In the genomic region with DNA sequence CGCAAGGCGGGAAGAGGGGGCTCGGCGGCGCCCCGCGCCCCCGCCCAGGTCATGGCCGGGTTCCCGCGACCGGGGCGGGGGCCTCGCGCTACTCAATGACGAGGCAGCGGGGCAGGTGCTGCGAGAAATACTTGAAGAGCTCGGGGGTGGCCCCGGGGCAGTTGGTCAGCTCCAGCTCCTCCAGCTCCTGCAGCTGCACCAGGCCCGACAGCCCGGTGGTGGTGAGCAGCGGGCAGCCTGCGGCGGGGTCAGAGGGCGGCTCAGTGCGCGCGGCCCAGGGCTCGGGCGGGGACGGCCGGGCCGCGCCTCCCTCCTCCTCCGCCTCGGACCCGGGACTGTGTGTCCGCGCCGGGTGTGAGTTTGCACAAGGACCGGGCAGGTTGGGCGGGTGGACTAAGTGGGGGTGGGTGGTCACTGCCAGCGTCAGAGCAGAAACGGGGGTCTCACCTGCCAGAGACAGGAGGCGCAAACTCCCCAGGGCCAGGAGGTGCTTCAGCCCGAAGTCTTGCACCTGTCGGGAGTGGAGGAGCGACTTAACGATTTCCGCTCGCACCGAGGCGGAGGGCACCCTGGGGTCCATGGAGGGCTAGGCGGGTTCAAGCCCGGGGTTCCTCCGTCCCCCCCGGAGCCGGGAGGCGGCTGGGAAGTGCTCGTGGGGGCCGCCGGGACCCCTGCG, we compare ENCODE assay signal across 11 cellular contexts. TPM values are rescaled to one million over a fixed set of nuclear protein-coding genes. Genes with fewer than 3 reads are reported as not detected.
DNase-seq lines count a peak whose midpoint lies in the region; ATAC-seq, FAIRE-seq and TF ChIP-seq lines count a peak whose summit lies in the region.
"Had no signal": no experiment of that assay in that cellular context is flagged by ENCODE, and none has a peak within 500 bp of the region (broad histone marks: within the 10 kb centered on the region; RNA-seq: fewer than 3 reads in every experiment).

No MANE protein-coding gene starts in this region.

- peak overlapping the region; percentile 55 for H3K4me3 Mint-ChIP-seq in activated CD4-positive, alpha-beta T cell treated with anti-CD3 and anti-CD28 coated beads, Interleukin-2, amount 10 ng/mL, durations not matched to agents 7 days and 5 days
- H3K4me3 Mint-ChIP-seq in stimulated activated effector memory CD8-positive, alpha-beta T cell treated with anti-CD3 and anti-CD28 coated beads, Interleukin-12 subunit alpha, Interleukin-12 subunit beta, amount 100 ng/mL, for 72 hours = peak overlapping the region; percentile 79

- no peak overlapping the region for H3K56ac ChIP-seq in H1 (replicated peaks; ENCODE audit: insufficient read length, low read depth, low read length)

- no peak for TF ChIP-seq EP300 in H1 (IDR thresholded peaks at IDR 0.05; ENCODE audit: borderline replicate concordance in 1 of 2, low read depth in 2 of 2, low read length in 2 of 2)

- ATAC-seq in PC-3 (no peak), HG03045 (IDR thresholded peaks at IDR 0.05; ENCODE audit: unreplicated experiment) (no peak)
- no peak for ATAC-seq in stimulated activated effector memory CD8-positive, alpha-beta T cell treated with anti-CD3 and anti-CD28 coated beads, Interleukin-12 subunit alpha, Interleukin-12 subunit beta, amount 100 ng/mL, for 72 hours

- H3K9me3 Mint-ChIP-seq in activated CD4-positive, alpha-beta T cell treated with anti-CD3 and anti-CD28 coated beads, Interleukin-2, amount 10 ng/mL, durations not matched to agents 7 days and 5 days = no peaks in the 10 kb centered on the region
- no peaks in the 10 kb centered on the region for H3K9me3 Mint-ChIP-seq in stimulated activated effector memory CD8-positive, alpha-beta T cell treated with anti-CD3 and anti-CD28 coated beads, Interleukin-12 subunit alpha, Interleukin-12 subunit beta, amount 100 ng/mL, for 72 hours

- H3K27me3 ChIP-seq in PC-3 (ENCODE audit: low read length) = no peaks in the 10 kb centered on the region
- H3K27me3 ChIP-seq in H1 (replicated peaks in 1 of 4; ENCODE audit: control insufficient read depth in 3 of 4, extremely low read depth in 1 of 4, insufficient read depth in 3 of 4, low read length in 3 of 4) = peaks cover 5 to 64% (median 42%) of the 10 kb centered on the region in 4 experiments

- H2AFZ ChIP-seq in PC-3 (ENCODE audit: low read length) (no peak overlapping the region), H1 (ENCODE audit: low read length) (no peak overlapping the region)

- WGBS in H1 (ENCODE audit: extremely low coverage in 1 of 2, insufficient coverage in 1 of 2, insufficient read length in 1 of 2, insufficient replicate concordance in 2 of 2, low coverage in 1 of 2, low lambda C conversion rate in 2 of 2, missing lambda C conversion rate in 1 of 2), 2 experiments = 2% methylated on average over 40 of the region's 64 CpGs; no CpG with 5 or more reads in 1 of the 2 experiments

- no peaks in the 10 kb centered on the region for H3K9me2 ChIP-seq in PC-3 (replicated peaks; ENCODE audit: low read length)

- H3K4me3 ChIP-seq in PC-3 (ENCODE audit: low read length) (peak overlapping the region; percentile 65), H1 (ENCODE audit: extremely low read depth in 1 of 4, insufficient read depth in 2 of 4, low read depth in 3 of 4, low read length in 4 of 4) (peak overlapping the region; percentile 43 to 78 (median 48))

- H3K36me3 Mint-ChIP-seq in activated CD4-positive, alpha-beta T cell treated with anti-CD3 and anti-CD28 coated beads, Interleukin-2, amount 10 ng/mL, durations not matched to agents 7 days and 5 days (ENCODE audit: low read depth) = peaks cover 4% of the 10 kb centered on the region
- peaks cover 7% of the 10 kb centered on the region for H3K36me3 Mint-ChIP-seq in stimulated activated effector memory CD8-positive, alpha-beta T cell treated with anti-CD3 and anti-CD28 coated beads, Interleukin-12 subunit alpha, Interleukin-12 subunit beta, amount 100 ng/mL, for 72 hours

- no peaks in the 10 kb centered on the region for H4K20me1 ChIP-seq in PC-3 (ENCODE audit: low read length)
- H4K20me1 ChIP-seq in H1 (replicated peaks in 1 of 2; ENCODE audit: control insufficient read depth in 1 of 2, insufficient read depth in 2 of 2, low read length in 2 of 2) = peaks cover 0 to 8% of the 10 kb centered on the region in 2 experiments

- H3K27ac ChIP-seq in PC-3 (ENCODE audit: low read length) (no peak overlapping the region), H1 (ENCODE audit: low read depth, low read length) (no peak overlapping the region)

- H4K8ac ChIP-seq in H1 (ENCODE audit: extremely low read depth, insufficient read depth, low read length) = no peak overlapping the region

- no peak overlapping the region for H4K5ac ChIP-seq in H1 (ENCODE audit: insufficient read length, low read depth, low read length)

- peaks cover 4% of the 10 kb centered on the region for H3F3A ChIP-seq in PC-3 (ENCODE audit: low read length, unreplicated experiment)

- TF ChIP-seq CTCF in PC-3 (conservative IDR thresholded peaks at IDR 0.05; ENCODE audit: low read depth, low read length) (no peak), H1 (IDR thresholded peaks at IDR 0.05; ENCODE audit: control extremely low read depth in 1 of 3, insufficient read depth in 1 of 3, low read depth in 1 of 3, low read length in 3 of 3) (no peak)

- no peak overlapping the region for H3K18ac ChIP-seq in H1 (ENCODE audit: extremely low read depth, low read length)

- no peak overlapping the region for H2AK5ac ChIP-seq in H1 (ENCODE audit: low read depth, low read length)

- H3K79me2 ChIP-seq in PC-3 (ENCODE audit: low read length) (peaks cover 6% of the 10 kb centered on the region), H1 (ENCODE audit: control insufficient read depth in 1 of 2, insufficient read depth in 2 of 2, low read length in 2 of 2) (no peaks in the 10 kb centered on the region)

- peaks cover 14% of the 10 kb centered on the region for H3K23me2 ChIP-seq in H1 (ENCODE audit: low read depth, low read length)

- intact Hi-C loops in PC-3 (cut with micrococcal nuclease) = no loop called here
- intact Hi-C loops in head of caudate nucleus (cut with DNase I) = no loop called here

- H2BK20ac ChIP-seq in H1 (ENCODE audit: low read length) = no peak overlapping the region

- peaks cover 15% of the 10 kb centered on the region for H3K27me3 Mint-ChIP-seq in activated CD4-positive, alpha-beta T cell treated with anti-CD3 and anti-CD28 coated beads, Interleukin-2, amount 10 ng/mL, durations not matched to agents 7 days and 5 days

- H3K4me1 Mint-ChIP-seq in activated CD4-positive, alpha-beta T cell treated with anti-CD3 and anti-CD28 coated beads, Interleukin-2, amount 10 ng/mL, durations not matched to agents 7 days and 5 days = peaks cover 33% of the 10 kb centered on the region
- peaks cover 22% of the 10 kb centered on the region for H3K4me1 Mint-ChIP-seq in stimulated activated effector memory CD8-positive, alpha-beta T cell treated with anti-CD3 and anti-CD28 coated beads, Interleukin-12 subunit alpha, Interleukin-12 subunit beta, amount 100 ng/mL, for 72 hours

- no peak overlapping the region for H2BK5ac ChIP-seq in H1 (ENCODE audit: low read depth, low read length)

- no TSS peak for BruUV-seq in PC-3 (replicated peaks; lab: Mats Ljungman, UMichigan)

- no peak overlapping the region for H4K91ac ChIP-seq in H1 (replicated peaks; ENCODE audit: insufficient read length, low read length)

- POLR2A ChIA-PET in activated CD4-positive, alpha-beta T cell treated with anti-CD3 and anti-CD28 coated beads, Interleukin-2, amount 10 ng/mL, durations not matched to agents 7 days and 5 days (lab: Charles Lee) = no interaction called here
- POLR2A ChIA-PET in PC-3 (lab: Charles Lee; ENCODE audit: unreplicated experiment) (no interaction called here), H1 (lab: Charles Lee; ENCODE audit: partially characterized antibody) (interaction anchor here (0.8 to 4.6 kb wide), 7 partner anchors 12 to 119 kb away, joined by 3 to 48 read pairs (median 5); a partner anchor contains a TSS)

- H3K14ac ChIP-seq in H1 (ENCODE audit: insufficient read length) = no peak overlapping the region

- CTCF ChIA-PET in activated CD4-positive, alpha-beta T cell treated with anti-CD3 and anti-CD28 coated beads, Interleukin-2, amount 10 ng/mL, durations not matched to agents 7 days and 5 days (lab: Charles Lee) = interaction anchor here (1.7 kb wide), 1 partner anchor 8 kb away, joined by 6 read pairs; no protein-coding TSS in a partner anchor
- CTCF ChIA-PET in PC-3 (lab: Charles Lee) (no interaction called here), H1 (lab: Charles Lee; ENCODE audit: partially characterized antibody) (interaction anchor here (0.6 to 2.3 kb wide), 5 partner anchors 8 to 92 kb away, joined by 3 to 15 read pairs (median 6); no protein-coding TSS in a partner anchor)

- H3K36me3 ChIP-seq in PC-3 (ENCODE audit: low read depth, low read length) (no peaks in the 10 kb centered on the region), H1 (ENCODE audit: control insufficient read depth in 2 of 4, insufficient read depth in 4 of 4, low read length in 3 of 4) (no peaks in the 10 kb centered on the region)

- H3K9me3 ChIP-seq in PC-3 (ENCODE audit: low read length) (no peaks in the 10 kb centered on the region), H1 (ENCODE audit: insufficient read depth in 2 of 2, low read depth in 1 of 2, low read length in 1 of 2) (no peaks in the 10 kb centered on the region)

- peaks cover 2% of the 10 kb centered on the region; the same call in 1 of the 2 replicates for H3K79me1 ChIP-seq in H1 (ENCODE audit: low read depth, low read length)

- no peak overlapping the region for H3K9ac ChIP-seq in PC-3 (ENCODE audit: low read length)
- no peak overlapping the region; a peak in 1 of 7 replicates for H3K9ac ChIP-seq in H1 (replicated peaks in 1 of 4; ENCODE audit: extremely low read depth in 1 of 4, low read depth in 3 of 4, low read length in 3 of 4)

- H3K23ac ChIP-seq in H1 (ENCODE audit: insufficient read length) = no peak overlapping the region

- TF ChIP-seq RAD21 in H1 (IDR thresholded peaks at IDR 0.05 in 1 of 2, conservative IDR thresholded peaks at IDR 0.05 in 1 of 2; ENCODE audit: low read depth in 2 of 2, low read length in 2 of 2) = no peak

- no peak overlapping the region for H2BK15ac ChIP-seq in H1 (ENCODE audit: low read length)

- H3K4me2 ChIP-seq in PC-3 (ENCODE audit: low read length) = peak overlapping the region; percentile 88
- H3K4me2 ChIP-seq in H1 (ENCODE audit: insufficient read depth in 1 of 2, low read depth in 2 of 2, low read length in 2 of 2) = peak overlapping the region; percentile 87 to 95

- no peak overlapping the region for H3K4ac ChIP-seq in H1 (replicated peaks; ENCODE audit: insufficient read length, low read depth, low read length)

- no peak overlapping the region for H2BK12ac ChIP-seq in H1 (ENCODE audit: low read depth, low read length)

- DNase-seq in activated CD4-positive, alpha-beta T cell treated with anti-CD3 and anti-CD28 coated beads, Interleukin-2, amount 10 ng/mL, durations not matched to agents 7 days and 5 days = no peak
- no peak for DNase-seq in activated CD4-positive, alpha-beta T cell treated with anti-CD3 and anti-CD28 coated beads for 4 hours
- DNase-seq in PC-3 (no peak), H1 (ENCODE audit: low read depth in 1 of 2, low spot score in 2 of 2) (peak in 1 of 2 experiments; percentile 67), COLO829 (ENCODE audit: low spot score) (no peak), head of caudate nucleus (no peak)
- DNase-seq in stimulated activated effector memory CD8-positive, alpha-beta T cell treated with anti-CD3 and anti-CD28 coated beads, Interleukin-12 subunit alpha, Interleukin-12 subunit beta, amount 100 ng/mL, for 72 hours (ENCODE audit: low spot score in 2 of 2) = no peak

- H3K27ac Mint-ChIP-seq in activated CD4-positive, alpha-beta T cell treated with anti-CD3 and anti-CD28 coated beads, Interleukin-2, amount 10 ng/mL, durations not matched to agents 7 days and 5 days = peak overlapping the region; percentile 54
- H3K27ac Mint-ChIP-seq in stimulated activated effector memory CD8-positive, alpha-beta T cell treated with anti-CD3 and anti-CD28 coated beads, Interleukin-12 subunit alpha, Interleukin-12 subunit beta, amount 100 ng/mL, for 72 hours = no peak overlapping the region

- H2BK120ac ChIP-seq in H1 (replicated peaks; ENCODE audit: low read depth, low read length) = no peak overlapping the region

- TF ChIP-seq POLR2A in H1 (IDR thresholded peaks at IDR 0.05; ENCODE audit: control extremely low read depth in 1 of 2, low read depth in 2 of 2, low read length in 2 of 2) = no peak

- H3K4me1 ChIP-seq in PC-3 (ENCODE audit: insufficient read depth, low read length) = peaks cover 18% of the 10 kb centered on the region; the same call in 1 of the 2 replicates
- peaks cover 0 to 19% (median 13%) of the 10 kb centered on the region in 4 experiments; a peak in 5 of 7 replicates for H3K4me1 ChIP-seq in H1 (replicated peaks in 1 of 4; ENCODE audit: control insufficient read depth in 3 of 4, insufficient read depth in 4 of 4, low read length in 3 of 4)

- no peak for FAIRE-seq in H1 (lab: Jason Lieb, UNC)
- FAIRE-seq: TTC549 had no signal

RNA-seq across cellular contexts. Expression of a gene that starts 4.1 kb away (rescaled TPM):
- total RNA-seq in activated CD4-positive, alpha-beta T cell treated with anti-CD3 and anti-CD28 coated beads, Interleukin-2, amount 10 ng/mL, durations not matched to agents 7 days and 5 days = 10 to 100 TPM; 19.3 to 20.0 TPM
- 9.5 and 12.7 TPM in 2 replicates for total RNA-seq in PC-3 (2014; rRNA removed)
- 17.7 and 21.1 TPM in 2 replicates for total RNA-seq in H1 (2021; fragmentation: NEBNext Ultra II Directional; extraction: Animal tissue kit (Norgen Biotek cat#: 25700))
- 15.1 and 26.0 TPM in 2 replicates for polyA plus RNA-seq in H1 (2011; rRNA removed)
- polyA plus RNA-seq in H1 (2011; cell fraction: cytosol; rRNA removed) = 12.1 TPM
- polyA plus RNA-seq in H1 (2011; cell fraction: nucleus; rRNA removed) = 34.3 TPM
- polyA plus RNA-seq in H1 (2012, experiment 1 of 2) = 11.5 to 19.6 TPM (median 17.9 TPM) in 4 replicates
- 18.1 TPM for polyA plus RNA-seq in H1 (2012, experiment 2 of 2)
- polyA plus RNA-seq in H1 (2013, experiment 1 of 2) = 12.8 TPM
- polyA plus RNA-seq in H1 (2013, experiment 2 of 2) = 11.5 TPM
- polyA minus RNA-seq in H1 (2011; rRNA and poly(A)+ RNA removed) = 8.6 and 9.8 TPM in 2 replicates
- polyA minus RNA-seq in H1 (2011; cell fraction: cytosol; rRNA and poly(A)+ RNA removed) = 12.8 TPM
- polyA minus RNA-seq in H1 (2011; cell fraction: nucleus; rRNA and poly(A)+ RNA removed) = 14.1 TPM

RNA-seq across cellular contexts. Expression of a gene that starts 10.2 kb away (rescaled TPM):
- total RNA-seq in activated CD4-positive, alpha-beta T cell treated with anti-CD3 and anti-CD28 coated beads, Interleukin-2, amount 10 ng/mL, durations not matched to agents 7 days and 5 days = 10 to 100 TPM; 33.8 to 34.3 TPM
- 81.3 and 90.5 TPM in 2 replicates for total RNA-seq in PC-3 (2014; rRNA removed)
- total RNA-seq in H1 (2021; fragmentation: NEBNext Ultra II Directional; extraction: Animal tissue kit (Norgen Biotek cat#: 25700)) = 46.4 and 49.0 TPM in 2 replicates
- polyA plus RNA-seq in H1 (2011; rRNA removed) = 87.4 and 127 TPM in 2 replicates
- 72.6 TPM for polyA plus RNA-seq in H1 (2011; cell fraction: cytosol; rRNA removed)
- polyA plus RNA-seq in H1 (2011; cell fraction: nucleus; rRNA removed) = 139 TPM
- 27.9 to 60.1 TPM (median 58.0 TPM) in 4 replicates for polyA plus RNA-seq in H1 (2012, experiment 1 of 2)
- 50.5 TPM for polyA plus RNA-seq in H1 (2012, experiment 2 of 2)
- 47.0 TPM for polyA plus RNA-seq in H1 (2013, experiment 1 of 2)
- polyA plus RNA-seq in H1 (2013, experiment 2 of 2) = 52.1 TPM
- 17.3 and 27.7 TPM in 2 replicates for polyA minus RNA-seq in H1 (2011; rRNA and poly(A)+ RNA removed)
- 25.0 TPM for polyA minus RNA-seq in H1 (2011; cell fraction: cytosol; rRNA and poly(A)+ RNA removed)
- 49.3 TPM for polyA minus RNA-seq in H1 (2011; cell fraction: nucleus; rRNA and poly(A)+ RNA removed)

RNA-seq across cellular contexts. Expression of a gene that starts 11.3 kb away (rescaled TPM):
- 10 to 100 TPM; 12.7 to 14.3 TPM for total RNA-seq in activated CD4-positive, alpha-beta T cell treated with anti-CD3 and anti-CD28 coated beads, Interleukin-2, amount 10 ng/mL, durations not matched to agents 7 days and 5 days
- 4.3 and 7.5 TPM in 2 replicates for total RNA-seq in PC-3 (2014; rRNA removed)
- 10.3 and 12.5 TPM in 2 replicates for total RNA-seq in H1 (2021; fragmentation: NEBNext Ultra II Directional; extraction: Animal tissue kit (Norgen Biotek cat#: 25700))
- 12.8 and 21.9 TPM in 2 replicates for polyA plus RNA-seq in H1 (2011; rRNA removed)
- 10.8 TPM for polyA plus RNA-seq in H1 (2011; cell fraction: cytosol; rRNA removed)
- polyA plus RNA-seq in H1 (2011; cell fraction: nucleus; rRNA removed) = 15.2 TPM
- 6.9 to 31.1 TPM (median 29.9 TPM) in 4 replicates for polyA plus RNA-seq in H1 (2012, experiment 1 of 2)
- polyA plus RNA-seq in H1 (2012, experiment 2 of 2) = 7.1 TPM
- polyA plus RNA-seq in H1 (2013, experiment 1 of 2) = 15.8 TPM
- 14.3 TPM for polyA plus RNA-seq in H1 (2013, experiment 2 of 2)
- 3.3 and 3.8 TPM in 2 replicates for polyA minus RNA-seq in H1 (2011; rRNA and poly(A)+ RNA removed)
- 10.3 TPM for polyA minus RNA-seq in H1 (2011; cell fraction: cytosol; rRNA and poly(A)+ RNA removed)
- 7.1 TPM for polyA minus RNA-seq in H1 (2011; cell fraction: nucleus; rRNA and poly(A)+ RNA removed)
- total RNA-seq: fibroblast of lung, skeletal muscle tissue had no signal

RNA-seq across cellular contexts. Expression of a gene that starts 14.1 kb away (rescaled TPM):
- total RNA-seq in activated CD4-positive, alpha-beta T cell treated with anti-CD3 and anti-CD28 coated beads, Interleukin-2, amount 10 ng/mL, durations not matched to agents 7 days and 5 days = 10 to 100 TPM; 68.7 to 69.7 TPM
- 152 and 226 TPM in 2 replicates for total RNA-seq in PC-3 (2014; rRNA removed)
- 87.3 and 89.9 TPM in 2 replicates for total RNA-seq in H1 (2021; fragmentation: NEBNext Ultra II Directional; extraction: Animal tissue kit (Norgen Biotek cat#: 25700))
- 103 and 151 TPM in 2 replicates for polyA plus RNA-seq in H1 (2011; rRNA removed)
- 100 TPM for polyA plus RNA-seq in H1 (2011; cell fraction: cytosol; rRNA removed)
- polyA plus RNA-seq in H1 (2011; cell fraction: nucleus; rRNA removed) = 144 TPM
- 77.5 to 93.5 TPM (median 86.7 TPM) in 4 replicates for polyA plus RNA-seq in H1 (2012, experiment 1 of 2)
- 69.7 TPM for polyA plus RNA-seq in H1 (2012, experiment 2 of 2)
- 78.6 TPM for polyA plus RNA-seq in H1 (2013, experiment 1 of 2)
- polyA plus RNA-seq in H1 (2013, experiment 2 of 2) = 80.5 TPM
- 25.9 and 33.2 TPM in 2 replicates for polyA minus RNA-seq in H1 (2011; rRNA and poly(A)+ RNA removed)
- polyA minus RNA-seq in H1 (2011; cell fraction: cytosol; rRNA and poly(A)+ RNA removed) = 26.9 TPM
- 32.9 TPM for polyA minus RNA-seq in H1 (2011; cell fraction: nucleus; rRNA and poly(A)+ RNA removed)

RNA-seq across cellular contexts. Expression of a gene that starts 18.9 kb away (rescaled TPM):
- total RNA-seq in activated CD4-positive, alpha-beta T cell treated with anti-CD3 and anti-CD28 coated beads, Interleukin-2, amount 10 ng/mL, durations not matched to agents 7 days and 5 days = 1 to 10 TPM; 1.5 to 1.7 TPM
- total RNA-seq in PC-3 (2014; rRNA removed) = 1.7 and 3.7 TPM in 2 replicates
- total RNA-seq in H1 (2021; fragmentation: NEBNext Ultra II Directional; extraction: Animal tissue kit (Norgen Biotek cat#: 25700)) = 4.0 TPM in 2 replicates
- polyA plus RNA-seq in H1 (2011; rRNA removed) = 8.1 and 14.0 TPM in 2 replicates
- polyA plus RNA-seq in H1 (2011; cell fraction: cytosol; rRNA removed) = 9.4 TPM
- polyA plus RNA-seq in H1 (2011; cell fraction: nucleus; rRNA removed) = 47.4 TPM
- polyA plus RNA-seq in H1 (2012, experiment 1 of 2) = 2.6 to 6.5 TPM (median 4.9 TPM) in 4 replicates
- 3.3 TPM for polyA plus RNA-seq in H1 (2012, experiment 2 of 2)
- polyA plus RNA-seq in H1 (2013, experiment 1 of 2) = 2.7 TPM
- polyA plus RNA-seq in H1 (2013, experiment 2 of 2) = 2.6 TPM
- polyA minus RNA-seq in H1 (2011; rRNA and poly(A)+ RNA removed) = 0.98 and 1.4 TPM in 2 replicates
- 2.2 TPM for polyA minus RNA-seq in H1 (2011; cell fraction: cytosol; rRNA and poly(A)+ RNA removed)
- polyA minus RNA-seq in H1 (2011; cell fraction: nucleus; rRNA and poly(A)+ RNA removed) = 4.9 TPM
